Comparison of ENCODE assay signal across 1 cellular context in genomic region chr16:228917-229730, GRCh38.
TF ChIP-seq lines count a peak whose summit lies in the region.

LUC7L (minus strand) TSS chr16:229449; CDS start chr16:229339, 110 bp downstream.

TF ChIP-seq in HepG2, 621 proteins besides CTCF, POLR2A, EP300 and RAD21 (continued from another document and continues in another):
- TF ChIP-seq SNAPC4 (CRISPR knock-in tag; IDR thresholded peaks at IDR 0.05) (0 out of 2 replicates have a peak, but pooled peaks have one; percentile 65), TAF1 (CRISPR knock-in tag; IDR thresholded peaks at IDR 0.05) (peak; percentile 92), CCDC6 (CRISPR knock-in tag; IDR thresholded peaks at IDR 0.05) (peak; percentile 94), JDP2 (CRISPR knock-in tag; IDR thresholded peaks at IDR 0.05; ENCODE audit: borderline replicate concordance) (no peak; the same call in 1 of the 2 replicates), CBFB (CRISPR knock-in tag; IDR thresholded peaks at IDR 0.05) (peak; percentile 94; the same call in 1 of the 2 replicates), NFATC3 (CRISPR knock-in tag; IDR thresholded peaks at IDR 0.05) (peak; percentile 84), POGZ (CRISPR knock-in tag; IDR thresholded peaks at IDR 0.05) (peak; percentile 79; the same call in 1 of the 2 replicates), ZNF354B (CRISPR knock-in tag; IDR thresholded peaks at IDR 0.05) (peak; percentile 99), CREB1 (IDR thresholded peaks at IDR 0.05) (peak; percentile 90), CREB1 (CRISPR knock-in tag; IDR thresholded peaks at IDR 0.05) (peak; percentile 96), ATF6 (CRISPR knock-in tag; conservative IDR thresholded peaks at IDR 0.05) (peak; percentile 64; the same call in 1 of the 2 replicates), ZNF547 (CRISPR knock-in tag; IDR thresholded peaks at IDR 0.05) (peak; percentile 99), HOXD1 (CRISPR knock-in tag; IDR thresholded peaks at IDR 0.05) (peak; percentile 70), MEIS1 (CRISPR knock-in tag; IDR thresholded peaks at IDR 0.05; ENCODE audit: borderline replicate concordance) (peak; percentile 78; the same call in 1 of the 2 replicates), ZBTB7B (CRISPR knock-in tag; IDR thresholded peaks at IDR 0.05) (peak; percentile 92), ZNF746 (CRISPR knock-in tag; IDR thresholded peaks at IDR 0.05) (peak; percentile 88; the same call in 1 of the 2 replicates), ZSCAN30 (CRISPR knock-in tag; IDR thresholded peaks at IDR 0.05) (peak; percentile 97), DNMT3B (CRISPR knock-in tag; conservative IDR thresholded peaks at IDR 0.05) (peak; percentile 71; the same call in 1 of the 2 replicates), ZNF33B (CRISPR knock-in tag; IDR thresholded peaks at IDR 0.05) (peak; percentile 99), REPIN1 (CRISPR knock-in tag; IDR thresholded peaks at IDR 0.05; ENCODE audit: borderline replicate concordance, low read depth) (peak; percentile 98), ZNF780A (CRISPR knock-in tag; IDR thresholded peaks at IDR 0.05) (peak; percentile 89), NR2F6 (IDR thresholded peaks at IDR 0.05) (no peak), NR2F6 (CRISPR knock-in tag; IDR thresholded peaks at IDR 0.05) (0 out of 2 replicates have a peak, but pooled peaks have one; percentile 59), CREB3 (CRISPR knock-in tag; IDR thresholded peaks at IDR 0.05) (peak; percentile 97), SIX1 (CRISPR knock-in tag; IDR thresholded peaks at IDR 0.05; ENCODE audit: borderline replicate concordance) (no peak), STAT6 (CRISPR knock-in tag; IDR thresholded peaks at IDR 0.05; ENCODE audit: borderline replicate concordance) (peak; percentile 72; the same call in 1 of the 2 replicates), SNAPC2 (CRISPR knock-in tag; IDR thresholded peaks at IDR 0.05) (peak; percentile 95), SNRNP70 (IDR thresholded peaks at IDR 0.05; ENCODE audit: low read depth, low read length) (no peak), ARID2 (CRISPR knock-in tag; IDR thresholded peaks at IDR 0.05; ENCODE audit: borderline replicate concordance) (peak; percentile 98), RAD51 (IDR thresholded peaks at IDR 0.05; ENCODE audit: borderline replicate concordance) (no peak), ZSCAN22 (CRISPR knock-in tag; IDR thresholded peaks at IDR 0.05) (no peak), PAF1 (CRISPR knock-in tag; IDR thresholded peaks at IDR 0.05) (no peak), TFDP1 (CRISPR knock-in tag; IDR thresholded peaks at IDR 0.05; ENCODE audit: borderline replicate concordance) (peak; percentile 97), CAMTA2 (CRISPR knock-in tag; IDR thresholded peaks at IDR 0.05; ENCODE audit: borderline replicate concordance) (peak; percentile 95; the same call in 1 of the 2 replicates), KDM3A (CRISPR knock-in tag; IDR thresholded peaks at IDR 0.05; ENCODE audit: low read depth) (peak; percentile 88), HOXA5 (CRISPR knock-in tag; IDR thresholded peaks at IDR 0.05) (peak; percentile 97), ZNF205 (CRISPR knock-in tag; IDR thresholded peaks at IDR 0.05) (peak; percentile 95), ZFP36L1 (CRISPR knock-in tag; IDR thresholded peaks at IDR 0.05) (peak; percentile 95), FOXA3 (CRISPR knock-in tag; IDR thresholded peaks at IDR 0.05) (peak; percentile 75), HMGA1 (CRISPR knock-in tag; conservative IDR thresholded peaks at IDR 0.05) (no peak), ZBTB10 (CRISPR knock-in tag; IDR thresholded peaks at IDR 0.05; ENCODE audit: borderline replicate concordance) (no peak), TFDP2 (CRISPR knock-in tag; IDR thresholded peaks at IDR 0.05) (peak; percentile 96), RXRA (CRISPR knock-in tag; IDR thresholded peaks at IDR 0.05) (peak; percentile 77), HOXA7 (CRISPR knock-in tag; IDR thresholded peaks at IDR 0.05) (no peak)
- TF ChIP-seq, protein P1, sequence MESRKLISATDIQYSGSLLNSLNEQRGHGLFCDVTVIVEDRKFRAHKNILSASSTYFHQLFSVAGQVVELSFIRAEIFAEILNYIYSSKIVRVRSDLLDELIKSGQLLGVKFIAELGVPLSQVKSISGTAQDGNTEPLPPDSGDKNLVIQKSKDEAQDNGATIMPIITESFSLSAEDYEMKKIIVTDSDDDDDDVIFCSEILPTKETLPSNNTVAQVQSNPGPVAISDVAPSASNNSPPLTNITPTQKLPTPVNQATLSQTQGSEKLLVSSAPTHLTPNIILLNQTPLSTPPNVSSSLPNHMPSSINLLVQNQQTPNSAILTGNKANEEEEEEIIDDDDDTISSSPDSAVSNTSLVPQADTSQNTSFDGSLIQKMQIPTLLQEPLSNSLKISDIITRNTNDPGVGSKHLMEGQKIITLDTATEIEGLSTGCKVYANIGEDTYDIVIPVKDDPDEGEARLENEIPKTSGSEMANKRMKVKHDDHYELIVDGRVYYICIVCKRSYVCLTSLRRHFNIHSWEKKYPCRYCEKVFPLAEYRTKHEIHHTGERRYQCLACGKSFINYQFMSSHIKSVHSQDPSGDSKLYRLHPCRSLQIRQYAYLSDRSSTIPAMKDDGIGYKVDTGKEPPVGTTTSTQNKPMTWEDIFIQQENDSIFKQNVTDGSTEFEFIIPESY (CRISPR knock-in tag; IDR thresholded peaks at IDR 0.05): peak; percentile 71
- TF ChIP-seq, protein P2, sequence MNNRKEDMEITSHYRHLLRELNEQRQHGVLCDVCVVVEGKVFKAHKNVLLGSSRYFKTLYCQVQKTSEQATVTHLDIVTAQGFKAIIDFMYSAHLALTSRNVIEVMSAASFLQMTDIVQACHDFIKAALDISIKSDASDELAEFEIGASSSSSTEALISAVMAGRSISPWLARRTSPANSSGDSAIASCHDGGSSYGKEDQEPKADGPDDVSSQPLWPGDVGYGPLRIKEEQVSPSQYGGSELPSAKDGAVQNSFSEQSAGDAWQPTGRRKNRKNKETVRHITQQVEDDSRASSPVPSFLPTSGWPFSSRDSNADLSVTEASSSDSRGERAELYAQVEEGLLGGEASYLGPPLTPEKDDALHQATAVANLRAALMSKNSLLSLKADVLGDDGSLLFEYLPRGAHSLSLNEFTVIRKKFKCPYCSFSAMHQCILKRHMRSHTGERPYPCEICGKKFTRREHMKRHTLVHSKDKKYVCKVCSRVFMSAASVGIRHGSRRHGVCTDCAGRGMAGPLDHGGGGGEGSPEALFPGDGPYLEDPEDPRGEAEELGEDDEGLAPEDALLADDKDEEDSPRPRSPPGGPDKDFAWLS (CRISPR knock-in tag; IDR thresholded peaks at IDR 0.05; ENCODE audit: borderline replicate concordance): no peak
